Comparison of ENCODE assay signal across 14 cellular contexts in genomic region chr1:58849556-58849955, GRCh38.
DNase-seq lines count a peak whose midpoint lies in the region; ATAC-seq, FAIRE-seq and TF ChIP-seq lines count a peak whose summit lies in the region.
"Had no signal": no experiment of that assay in that cellular context is flagged by ENCODE, and none has a peak within 500 bp of the region (broad histone marks: within the 10 kb centered on the region; RNA-seq: fewer than 3 reads in every experiment).

No MANE protein-coding gene starts in this region.

- H4K8ac ChIP-seq in mesenchymal stem cell (ENCODE audit: low read length), result peak overlapping the region; percentile 84

- no peak overlapping the region for H3K14ac ChIP-seq in mesenchymal stem cell (ENCODE audit: low read length in 2 of 2)

- H2BK12ac ChIP-seq in mesenchymal stem cell (ENCODE audit: low read length in 2 of 2), result peak overlapping the region; percentile 46 to 88

- H2AFZ ChIP-seq in mammary epithelial cell (ENCODE audit: low read depth, low read length) (peak overlapping the region; percentile 7), mesenchymal stem cell (ENCODE audit: low read depth, low read length) (no peak overlapping the region)

- peak overlapping the region; percentile 56 for H2BK15ac ChIP-seq in mesenchymal stem cell (ENCODE audit: low read depth, poor library complexity, severe bottlenecking)

- FAIRE-seq in GM19239 (lab: Jason Lieb, UNC), result no peak
- FAIRE-seq: D721Med had no signal

- H4K20me1 ChIP-seq in mammary epithelial cell (ENCODE audit: insufficient read depth, low read length), result no peaks in the 10 kb centered on the region

- peak overlapping the region; percentile 88 for H2BK5ac ChIP-seq in mesenchymal stem cell (ENCODE audit: low read depth, low read length, poor library complexity, severe bottlenecking)

- BruUV-seq in mammary epithelial cell (replicated peaks; lab: Mats Ljungman, UMichigan), result no TSS peak

- H3K27ac ChIP-seq in heart right ventricle (peak overlapping the region in 8 of 10 donors; percentile 29 to 77 (median 46)), mammary epithelial cell (ENCODE audit: insufficient read depth, low read depth, low read length) (peak overlapping the region; percentile 76), mesenchymal stem cell (ENCODE audit: low read length, poor library complexity, severe bottlenecking) (peak overlapping the region; percentile 99), upper lobe of right lung (peak overlapping the region; percentile 6), Peyer's patch (peak overlapping the region in 1 of 4 donors; percentile 43)

- H3K4me2 ChIP-seq in mammary epithelial cell (ENCODE audit: insufficient read depth, low read depth, low read length), result peak overlapping the region; percentile 45
- no peak overlapping the region for H3K4me2 ChIP-seq in mesenchymal stem cell (ENCODE audit: low read length, poor library complexity, severe bottlenecking)

- CTCF ChIA-PET in mammary epithelial cell (lab: Charles Lee; ENCODE audit: low non-redundant PET), result no interaction called here

- no peaks in the 10 kb centered on the region for H3K79me2 ChIP-seq in mammary epithelial cell (ENCODE audit: insufficient read depth, low read length)

- H3K36me3 ChIP-seq in heart right ventricle, result no peaks in the 10 kb centered on the region
- H3K36me3 ChIP-seq in mammary epithelial cell (ENCODE audit: insufficient read depth, low read length), result no peaks in the 10 kb centered on the region
- no peaks in the 10 kb centered on the region for H3K36me3 ChIP-seq in mesenchymal stem cell (ENCODE audit: control insufficient read depth in 1 of 2, insufficient read depth in 2 of 2, low read depth in 1 of 2, low read length in 2 of 2)
- H3K36me3 ChIP-seq in upper lobe of right lung, result no peaks in the 10 kb centered on the region
- no peaks in the 10 kb centered on the region for H3K36me3 ChIP-seq in Peyer's patch

- H2BK120ac ChIP-seq in mesenchymal stem cell (ENCODE audit: low read depth, low read length), result peak overlapping the region; percentile 86

- no peak for DNase-seq in heart right ventricle
- DNase-seq in Right ventricle myocardium superior, result no peak
- no peak for DNase-seq in mammary epithelial cell
- no peak for DNase-seq in mesenchymal stem cell
- no peak for DNase-seq in upper lobe of right lung
- DNase-seq in H4 (ENCODE audit: low spot score), result no peak
- no peak for DNase-seq in Peyer's patch
- DNase-seq in GM19239 (ENCODE audit: insufficient read length, low spot score), result no peak
- DNase-seq: activated CD4-positive, alpha-beta memory T cell treated with anti-CD3 and anti-CD28 coated beads, Interleukin-2, amount 10 ng/mL, durations not matched to agents 7 days and 5 days; NCI-H1417 treated with DMSO at 0.1 percent for 48 hours; NCI-H524; RPMI8226; stimulated activated CD4-positive, alpha-beta T cell treated with anti-CD3 and anti-CD28 coated beads, Interleukin-12 subunit alpha, Interleukin-12 subunit beta, amount 100 ng/mL, for 4 hours had no signal

- in situ Hi-C loops in mammary epithelial cell (cut with MboI; ENCODE audit: low sequenced_read_pairs in 2 of 2), result loop anchor here in 1 of 2 donors (10.0 kb wide), 1 partner anchor 65 kb away; the partner anchor contains the start of gene JUN

- H3K4me3 ChIP-seq in heart right ventricle, result no peak overlapping the region
- no peak overlapping the region for H3K4me3 ChIP-seq in mammary epithelial cell (replicated peaks in 1 of 3; ENCODE audit: insufficient read depth in 1 of 3, low read depth in 2 of 3, low read length in 3 of 3)
- peak overlapping the region in 1 of 2 experiments; percentile 20 for H3K4me3 ChIP-seq in mesenchymal stem cell (ENCODE audit: insufficient read depth in 1 of 2, low read depth in 1 of 2, low read length in 2 of 2)
- H3K4me3 ChIP-seq in upper lobe of right lung, result no peak overlapping the region
- no peak overlapping the region for H3K4me3 ChIP-seq in Peyer's patch

- H3K4ac ChIP-seq in mesenchymal stem cell (ENCODE audit: low read depth in 1 of 2, low read length in 2 of 2), result peak overlapping the region; percentile 42 to 79

- intact Hi-C loops in heart right ventricle (cut with DNase I), result no loop called here
- intact Hi-C loops in Right ventricle myocardium superior (cut with DNase I), result no loop called here
- intact Hi-C loops in mammary epithelial cell (cut with micrococcal nuclease), result loop anchor here (1.0 to 5.0 kb wide), 4 partner anchors 53 to 443 kb away; no protein-coding TSS in a partner anchor
- intact Hi-C loops in upper lobe of right lung (cut with DNase I), result no loop called here

- TF ChIP-seq CTCF in heart right ventricle (IDR thresholded peaks at IDR 0.05), result no peak
- no peak for TF ChIP-seq CTCF in mammary epithelial cell (conservative IDR thresholded peaks at IDR 0.05 in 1 of 2, IDR thresholded peaks at IDR 0.05 in 1 of 2; ENCODE audit: extremely low read depth in 1 of 2, insufficient read depth in 1 of 2, low read depth in 1 of 2, low read length in 2 of 2)
- TF ChIP-seq CTCF in upper lobe of right lung (IDR thresholded peaks at IDR 0.05), result no peak
- TF ChIP-seq CTCF in Peyer's patch (IDR thresholded peaks at IDR 0.05), result no peak

- dilution Hi-C loops in mammary epithelial cell (cut with HindIII; ENCODE audit: low sequenced_read_pairs), result loop anchor here (5.0 kb wide), 1 partner anchor 62 kb away; no protein-coding TSS in a partner anchor

- H3K27me3 ChIP-seq in heart right ventricle (no peaks in the 10 kb centered on the region), mammary epithelial cell (ENCODE audit: insufficient read depth, low read length) (no peaks in the 10 kb centered on the region), mesenchymal stem cell (ENCODE audit: control insufficient read depth in 1 of 2, insufficient read depth in 1 of 2, low read length in 2 of 2) (no peaks in the 10 kb centered on the region), upper lobe of right lung (no peaks in the 10 kb centered on the region), Peyer's patch (no peaks in the 10 kb centered on the region)

- TF ChIP-seq POLR2A in Peyer's patch (IDR thresholded peaks at IDR 0.05), result no peak

- H3K9me3 ChIP-seq in heart right ventricle (no peaks in the 10 kb centered on the region), mammary epithelial cell (replicated peaks; ENCODE audit: insufficient read depth, low read length) (no peaks in the 10 kb centered on the region), mesenchymal stem cell (ENCODE audit: control insufficient read depth, low read length) (no peaks in the 10 kb centered on the region), upper lobe of right lung (no peaks in the 10 kb centered on the region), Peyer's patch (no peaks in the 10 kb centered on the region)

- peak overlapping the region; percentile 91 for H2AK5ac ChIP-seq in mesenchymal stem cell (ENCODE audit: low read length, severe bottlenecking)

- peak overlapping the region; percentile 31 to 94 for H3K18ac ChIP-seq in mesenchymal stem cell (ENCODE audit: low read depth in 1 of 2, low read length in 2 of 2)

- H4K91ac ChIP-seq in mesenchymal stem cell (ENCODE audit: low read length), result peak overlapping the region; percentile 77

- H3K23ac ChIP-seq in mesenchymal stem cell (ENCODE audit: low read length in 2 of 2), result no peak overlapping the region

- 87 to 96% methylated on average over 2 of the region's 2 CpGs for WGBS in heart right ventricle, 2 donors
- 71% methylated on average over 2 of the region's 2 CpGs for WGBS in mammary epithelial cell (ENCODE audit: low coverage, missing lambda C conversion rate)
- WGBS in mesenchymal stem cell, result 66% methylated on average over 2 of the region's 2 CpGs

- H3K4me1 ChIP-seq in heart right ventricle, result peaks cover 3 to 25% (median 13%) of the 10 kb centered on the region in 9 donors
- H3K4me1 ChIP-seq in mammary epithelial cell (ENCODE audit: insufficient read depth, low read length), result peaks cover 33% of the 10 kb centered on the region
- peaks cover 2% of the 10 kb centered on the region for H3K4me1 ChIP-seq in mesenchymal stem cell (ENCODE audit: control insufficient read depth, insufficient read depth, low read depth, low read length)
- H3K4me1 ChIP-seq in upper lobe of right lung, result peaks cover 11% of the 10 kb centered on the region
- H3K4me1 ChIP-seq in Peyer's patch, result peaks cover 0 to 15% (median 0%) of the 10 kb centered on the region in 4 donors

- ATAC-seq in heart right ventricle (no peak), Right ventricle myocardium superior (ENCODE audit: poor library complexity) (no peak), upper lobe of right lung (no peak)

- H3K79me1 ChIP-seq in mesenchymal stem cell (replicated peaks; ENCODE audit: low read length, poor library complexity, severe bottlenecking), result no peaks in the 10 kb centered on the region

- peak overlapping the region; percentile 52 for H3K9ac ChIP-seq in mammary epithelial cell (ENCODE audit: insufficient read depth, low read length)
- peak overlapping the region; percentile 81 for H3K9ac ChIP-seq in mesenchymal stem cell (ENCODE audit: low read length)
